ENCODE assay signal across 1 cellular context in genomic region chr20:13336308-13337089, GRCh38.
TF ChIP-seq lines count a peak whose summit lies in the region.

No MANE protein-coding gene starts in this region.

TF ChIP-seq in HepG2, 621 proteins besides CTCF, POLR2A, EP300 and RAD21 (continued from another document and continues in another):
- TF ChIP-seq IKZF5 (CRISPR knock-in tag; IDR thresholded peaks at IDR 0.05), result peak; percentile 45; the same call in 1 of the 2 replicates
- TF ChIP-seq HNF4A (CRISPR knock-in tag; IDR thresholded peaks at IDR 0.05), result peak; percentile 49
- 0 out of 2 replicates have a peak, but pooled peaks have one; percentile 40 for TF ChIP-seq AHR (CRISPR knock-in tag; IDR thresholded peaks at IDR 0.05)
- TF ChIP-seq LCORL (IDR thresholded peaks at IDR 0.05), result no peak
- peak; percentile 14; the same call in 1 of the 2 replicates for TF ChIP-seq LCORL (CRISPR knock-in tag; IDR thresholded peaks at IDR 0.05)
- TF ChIP-seq SMYD3 (CRISPR knock-in tag; IDR thresholded peaks at IDR 0.05), result 0 out of 2 replicates have a peak, but pooled peaks have one; percentile 50
- TF ChIP-seq CBX5 (CRISPR knock-in tag; IDR thresholded peaks at IDR 0.05; ENCODE audit: borderline replicate concordance), result 0 out of 2 replicates have a peak, but pooled peaks have one; percentile 37
- no peak for TF ChIP-seq KAT2B (IDR thresholded peaks at IDR 0.05; ENCODE audit: borderline replicate concordance, low read depth, low read length)
- no peak for TF ChIP-seq ZNF572 (CRISPR knock-in tag; IDR thresholded peaks at IDR 0.05)
- TF ChIP-seq SOX13 (IDR thresholded peaks at IDR 0.05), result no peak
- TF ChIP-seq SOX13 (CRISPR knock-in tag; conservative IDR thresholded peaks at IDR 0.05 in 1 of 2, IDR thresholded peaks at IDR 0.05 in 1 of 2), result peak in 1 of 2 experiments; percentile 70; a peak in 2 of 4 replicates
- TF ChIP-seq ZNF609 (CRISPR knock-in tag; IDR thresholded peaks at IDR 0.05; ENCODE audit: borderline replicate concordance), result 0 out of 2 replicates have a peak, but pooled peaks have one; percentile 10
- 0 out of 2 replicates have a peak, but pooled peaks have one; percentile 6 for TF ChIP-seq SSRP1 (CRISPR knock-in tag; IDR thresholded peaks at IDR 0.05)
- no peak for TF ChIP-seq ZNF136 (CRISPR knock-in tag; IDR thresholded peaks at IDR 0.05; ENCODE audit: low read depth)
- TF ChIP-seq ZSCAN5A (CRISPR knock-in tag; IDR thresholded peaks at IDR 0.05; ENCODE audit: borderline replicate concordance), result peak; percentile 74; the same call in 1 of the 2 replicates
- peak; percentile 28; the same call in 1 of the 2 replicates for TF ChIP-seq HNF4G (IDR thresholded peaks at IDR 0.05; ENCODE audit: borderline replicate concordance, low read depth, low read length)
- TF ChIP-seq HNF4G (CRISPR knock-in tag; IDR thresholded peaks at IDR 0.05; ENCODE audit: borderline replicate concordance, low read depth), result no peak
- TF ChIP-seq ZFP91 (CRISPR knock-in tag; IDR thresholded peaks at IDR 0.05; ENCODE audit: borderline replicate concordance), result peak; percentile 23; the same call in 1 of the 2 replicates
- TF ChIP-seq ZBTB20 (CRISPR knock-in tag; IDR thresholded peaks at IDR 0.05; ENCODE audit: borderline replicate concordance, low read depth), result 0 out of 2 replicates have a peak, but pooled peaks have one; percentile 42
- TF ChIP-seq KDM2A (CRISPR knock-in tag; IDR thresholded peaks at IDR 0.05; ENCODE audit: borderline replicate concordance, low read depth), result peak; percentile 38; the same call in 1 of the 2 replicates
- TF ChIP-seq TEAD3 (CRISPR knock-in tag; optimal IDR thresholded peaks at IDR 0.05; ENCODE audit: borderline replicate concordance), result peak; percentile 14
- TF ChIP-seq ZNF7 (CRISPR knock-in tag; IDR thresholded peaks at IDR 0.05), result no peak
- peak; percentile 34; the same call in 1 of the 2 replicates for TF ChIP-seq NFIC (IDR thresholded peaks at IDR 0.05; ENCODE audit: low read length)
- no peak for TF ChIP-seq ZNF724P (CRISPR knock-in tag; IDR thresholded peaks at IDR 0.05; ENCODE audit: borderline replicate concordance)
- TF ChIP-seq SRSF9 (IDR thresholded peaks at IDR 0.05; ENCODE audit: borderline replicate concordance, insufficient read depth, low read depth, low read length, poor library complexity, severe bottlenecking), result no peak
- peak; percentile 62 for TF ChIP-seq POGZ (CRISPR knock-in tag; IDR thresholded peaks at IDR 0.05)
- TF ChIP-seq EHMT2 (IDR thresholded peaks at IDR 0.05; ENCODE audit: borderline replicate concordance, low read depth, low read length), result peak; percentile 89
- TF ChIP-seq KLF11 (CRISPR knock-in tag; IDR thresholded peaks at IDR 0.05), result 0 out of 2 replicates have a peak, but pooled peaks have one; percentile 7
- 0 out of 2 replicates have a peak, but pooled peaks have one; percentile 57 for TF ChIP-seq HNRNPL (IDR thresholded peaks at IDR 0.05; ENCODE audit: low read depth, low read length)
- no peak for TF ChIP-seq ZNF709 (CRISPR knock-in tag; IDR thresholded peaks at IDR 0.05)
- TF ChIP-seq ZNF792 (CRISPR knock-in tag; IDR thresholded peaks at IDR 0.05), result peak; percentile 47; the same call in 1 of the 2 replicates
- 0 out of 2 replicates have a peak, but pooled peaks have one; percentile 51 for TF ChIP-seq SP140L (CRISPR knock-in tag; IDR thresholded peaks at IDR 0.05; ENCODE audit: borderline replicate concordance)
- 0 out of 2 replicates have a peak, but pooled peaks have one; percentile 55 for TF ChIP-seq ZNF543 (CRISPR knock-in tag; IDR thresholded peaks at IDR 0.05)
- no peak for TF ChIP-seq IKZF4 (CRISPR knock-in tag; IDR thresholded peaks at IDR 0.05; ENCODE audit: borderline replicate concordance, low read depth, not compliant biosample characterization)
- peak; percentile 35; the same call in 1 of the 2 replicates for TF ChIP-seq ZKSCAN8 (CRISPR knock-in tag; IDR thresholded peaks at IDR 0.05; ENCODE audit: borderline replicate concordance)
- no peak for TF ChIP-seq GRHL1 (CRISPR knock-in tag; conservative IDR thresholded peaks at IDR 0.05)
- TF ChIP-seq SOX5 (CRISPR knock-in tag; IDR thresholded peaks at IDR 0.05; ENCODE audit: borderline replicate concordance), result peak; percentile 52; the same call in 1 of the 2 replicates
- TF ChIP-seq ZBTB7B (CRISPR knock-in tag; IDR thresholded peaks at IDR 0.05), result peak; percentile 9; the same call in 1 of the 2 replicates
- TF ChIP-seq ZNF615 (CRISPR knock-in tag; IDR thresholded peaks at IDR 0.05; ENCODE audit: borderline replicate concordance), result no peak
- 0 out of 2 replicates have a peak, but pooled peaks have one; percentile 59 for TF ChIP-seq ZNF619 (CRISPR knock-in tag; IDR thresholded peaks at IDR 0.05)
- TF ChIP-seq ATF2 (CRISPR knock-in tag; IDR thresholded peaks at IDR 0.05), result peak; percentile 17; the same call in 1 of the 2 replicates
- no peak for TF ChIP-seq ZNF776 (CRISPR knock-in tag; IDR thresholded peaks at IDR 0.05)
- TF ChIP-seq HOXA3 (CRISPR knock-in tag; IDR thresholded peaks at IDR 0.05), result peak; percentile 21; the same call in 1 of the 2 replicates
- no peak for TF ChIP-seq ZNF639 (CRISPR knock-in tag; conservative IDR thresholded peaks at IDR 0.05)
- TF ChIP-seq HMG20A (CRISPR knock-in tag; IDR thresholded peaks at IDR 0.05; ENCODE audit: borderline replicate concordance), result peak; percentile 46; the same call in 1 of the 2 replicates
- 0 out of 2 replicates have a peak, but pooled peaks have one; percentile 34 for TF ChIP-seq NR2F6 (IDR thresholded peaks at IDR 0.05)
- TF ChIP-seq NR2F6 (CRISPR knock-in tag; IDR thresholded peaks at IDR 0.05), result 0 out of 2 replicates have a peak, but pooled peaks have one; percentile 16
- peak; percentile 38; the same call in 1 of the 2 replicates for TF ChIP-seq BCL6 (CRISPR knock-in tag; IDR thresholded peaks at IDR 0.05)
- no peak for TF ChIP-seq U2AF2 (IDR thresholded peaks at IDR 0.05; ENCODE audit: low read depth, low read length)
- no peak for TF ChIP-seq NR1H2 (CRISPR knock-in tag; IDR thresholded peaks at IDR 0.05; ENCODE audit: borderline replicate concordance, low read depth)
- 0 out of 2 replicates have a peak, but pooled peaks have one; percentile 25 for TF ChIP-seq THRA (CRISPR knock-in tag; IDR thresholded peaks at IDR 0.05; ENCODE audit: borderline replicate concordance)
- TF ChIP-seq FOXK1 (CRISPR knock-in tag; IDR thresholded peaks at IDR 0.05; ENCODE audit: borderline replicate concordance, low read depth), result 0 out of 2 replicates have a peak, but pooled peaks have one; percentile 13
- TF ChIP-seq ZNF124 (CRISPR knock-in tag; IDR thresholded peaks at IDR 0.05), result 0 out of 2 replicates have a peak, but pooled peaks have one; percentile 48
- peak; percentile 57 for TF ChIP-seq TCF7 (IDR thresholded peaks at IDR 0.05; ENCODE audit: low read depth)
